1 cellular context compared by ENCODE assay signal in the genomic region with DNA sequence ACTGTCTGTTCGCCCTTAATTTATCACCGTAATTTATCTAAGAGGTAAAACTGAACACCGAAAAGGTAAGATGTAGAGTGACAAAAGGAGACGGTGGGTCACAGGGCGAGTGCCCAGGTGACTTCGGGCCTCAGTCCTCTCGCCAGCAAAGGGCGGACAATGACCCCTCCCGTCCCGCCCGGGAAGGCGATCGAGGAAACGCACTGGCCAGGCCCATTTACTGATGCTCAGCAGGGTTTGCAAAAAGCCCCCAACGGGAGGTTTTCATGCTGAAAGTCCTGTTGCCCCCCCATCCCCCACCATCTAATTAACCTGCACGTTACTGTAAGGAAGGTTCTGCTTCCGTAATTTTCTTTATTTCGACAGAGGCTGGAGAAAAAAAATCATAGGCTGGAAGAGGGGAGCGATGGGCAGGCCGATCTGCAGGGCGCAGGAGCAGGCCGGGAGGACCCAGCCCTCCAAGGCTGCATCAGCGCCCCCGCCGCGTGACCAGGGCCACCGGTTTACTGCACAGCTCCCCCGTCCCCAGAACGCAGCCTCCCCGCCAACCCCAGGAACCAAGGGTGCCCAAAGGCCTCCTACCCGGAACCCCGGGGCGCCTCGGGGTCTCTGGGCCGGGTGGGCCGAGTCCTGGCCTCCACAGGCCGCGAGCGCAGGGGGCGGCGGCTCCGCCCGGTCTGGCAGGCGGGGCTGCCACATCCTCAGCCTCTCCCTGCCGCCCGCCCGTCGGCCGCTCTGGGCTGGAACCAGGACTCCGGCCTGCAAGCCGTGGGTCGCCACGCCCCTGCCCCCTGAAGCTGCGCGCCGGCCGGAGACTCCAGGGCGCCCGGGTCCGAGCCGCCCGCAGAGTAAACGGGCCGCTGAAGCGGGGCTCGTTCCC.
A peak's percentile ranks its signal among the peaks of the same experiment; 100 is the strongest.
TF ChIP-seq lines count a peak whose summit lies in the region.

No MANE protein-coding gene starts in this region.

TF ChIP-seq in GM12878, 131 proteins besides CTCF, POLR2A, EP300 and RAD21:
- no peak for TF ChIP-seq ESRRA (IDR thresholded peaks at IDR 0.05; ENCODE audit: low read length)
- TF ChIP-seq, protein P1, sequence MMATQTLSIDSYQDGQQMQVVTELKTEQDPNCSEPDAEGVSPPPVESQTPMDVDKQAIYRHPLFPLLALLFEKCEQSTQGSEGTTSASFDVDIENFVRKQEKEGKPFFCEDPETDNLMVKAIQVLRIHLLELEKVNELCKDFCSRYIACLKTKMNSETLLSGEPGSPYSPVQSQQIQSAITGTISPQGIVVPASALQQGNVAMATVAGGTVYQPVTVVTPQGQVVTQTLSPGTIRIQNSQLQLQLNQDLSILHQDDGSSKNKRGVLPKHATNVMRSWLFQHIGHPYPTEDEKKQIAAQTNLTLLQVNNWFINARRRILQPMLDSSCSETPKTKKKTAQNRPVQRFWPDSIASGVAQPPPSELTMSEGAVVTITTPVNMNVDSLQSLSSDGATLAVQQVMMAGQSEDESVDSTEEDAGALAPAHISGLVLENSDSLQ (IDR thresholded peaks at IDR 0.05): no peak
- no peak for TF ChIP-seq POLR2AphosphoS2 (IDR thresholded peaks at IDR 0.05; ENCODE audit: low read depth, low read length)
- TF ChIP-seq, protein P2, sequence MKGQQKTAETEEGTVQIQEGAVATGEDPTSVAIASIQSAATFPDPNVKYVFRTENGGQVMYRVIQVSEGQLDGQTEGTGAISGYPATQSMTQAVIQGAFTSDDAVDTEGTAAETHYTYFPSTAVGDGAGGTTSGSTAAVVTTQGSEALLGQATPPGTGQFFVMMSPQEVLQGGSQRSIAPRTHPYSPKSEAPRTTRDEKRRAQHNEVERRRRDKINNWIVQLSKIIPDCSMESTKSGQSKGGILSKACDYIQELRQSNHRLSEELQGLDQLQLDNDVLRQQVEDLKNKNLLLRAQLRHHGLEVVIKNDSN (IDR thresholded peaks at IDR 0.05; ENCODE audit: borderline replicate concordance, extremely low read length, insufficient read depth, low read depth, low read length): peak; percentile 9
TF ChIP-seq in GM12878: peak in this region for 1.
